Comparison of ENCODE assay signal across 15 cellular contexts in genomic region chr1:172647110-172647564, GRCh38. TPM values are rescaled to one million over a fixed set of nuclear protein-coding genes. Genes with fewer than 3 reads are reported as not detected.
DNase-seq lines count a peak whose midpoint lies in the region; ATAC-seq and TF ChIP-seq lines count a peak whose summit lies in the region.
"Had no signal": no experiment of that assay in that cellular context is flagged by ENCODE, and none has a peak within 500 bp of the region (broad histone marks: within the 10 kb centered on the region; RNA-seq: fewer than 3 reads in every experiment).

No MANE protein-coding gene starts in this region.

- H3K27me3 Mint-ChIP-seq in Calu3 (ENCODE audit: unreplicated experiment): no peaks in the 10 kb centered on the region

- no TSS peak for BruUV-seq in Calu3 (replicated peaks; lab: Mats Ljungman, UMichigan)

- CTCF ChIA-PET in Calu3 (lab: Charles Lee): no interaction called here

- no peak overlapping the region for H3K4me3 Mint-ChIP-seq in Calu3 (ENCODE audit: low read depth, unreplicated experiment)

- peaks cover 5% of the 10 kb centered on the region for H3K36me3 Mint-ChIP-seq in Calu3 (ENCODE audit: insufficient read depth, unreplicated experiment)

- H3K9me3 Mint-ChIP-seq in Calu3 (ENCODE audit: low read depth, unreplicated experiment): peaks cover 6% of the 10 kb centered on the region

- TF ChIP-seq CTCF in Calu3 (IDR thresholded peaks at IDR 0.05; ENCODE audit: unreplicated experiment): no peak

- intact Hi-C loops in Calu3 (cut with micrococcal nuclease; ENCODE audit: unreplicated experiment): no loop called here

- H3K4me1 Mint-ChIP-seq in Calu3 (ENCODE audit: low read depth, unreplicated experiment): peaks cover 34% of the 10 kb centered on the region

- DNase-seq in NK-92 treated with Interleukin-12 subunit alpha and Interleukin-12 subunit beta, amount 100 ng/mL, for 24 hours (lab: John Stamatoyannopoulos, UW): peak; percentile 64
- DNase-seq in NK-92 (lab: John Stamatoyannopoulos, UW; ENCODE audit: unreplicated experiment) (no peak), M059J (ENCODE audit: low read depth) (peak; percentile 42), NCI-H2227 treated with DMSO at 0.1 percent for 48 hours (lab: John Stamatoyannopoulos, UW) (no peak), Calu3 (no peak)
- DNase-seq in activated gamma-delta T cell treated with anti-CD3 and anti-CD28 coated beads, Interleukin-2, amount 50 U/mL, for 16 hours (ENCODE audit: low read depth): peak; percentile 42
- peak; percentile 42 for DNase-seq in stimulated activated CD8-positive, alpha-beta memory T cell treated with anti-CD3 and anti-CD28 coated beads, Interleukin-12 subunit alpha, Interleukin-12 subunit beta, amount 100 ng/mL, for 4 hours (ENCODE audit: low read depth)
- DNase-seq: caudate nucleus, islet precursor cell, NCI-H524 treated with DMSO at 0.1 percent for 48 hours, retina, T1000 had no signal

- no peak overlapping the region for H3K27ac Mint-ChIP-seq in Calu3 (ENCODE audit: unreplicated experiment)

- ATAC-seq in HG03571 (IDR thresholded peaks at IDR 0.05; ENCODE audit: unreplicated experiment): no peak
- ATAC-seq: HepG2 had no signal

RNA-seq across cellular contexts. Expression of gene FASLG, which starts 11.8 kb away (rescaled TPM):
- not detected in 2 replicates for total RNA-seq in M059J (2014; rRNA removed; shearing (Covaris generic))
- total RNA-seq in Calu3 (2022): not detected in 2 replicates
- total RNA-seq: HepG2, temporal lobe had no signal

Comparison
In these comparisons a context has a peak if more than half of its experiments do, and no peak if none do; other contexts are left out.
1. DNase-seq: peak in NK-92 treated with Interleukin-12 subunit alpha and Interleukin-12 subunit beta, amount 100 ng/mL, for 24 hours (single experiment), M059J (single experiment), activated gamma-delta T cell treated with anti-CD3 and anti-CD28 coated beads, Interleukin-2, amount 50 U/mL, for 16 hours (single experiment) and stimulated activated CD8-positive, alpha-beta memory T cell treated with anti-CD3 and anti-CD28 coated beads, Interleukin-12 subunit alpha, Interleukin-12 subunit beta, amount 100 ng/mL, for 4 hours (single experiment); none in NK-92 (single experiment), NCI-H2227 treated with DMSO at 0.1 percent for 48 hours (single experiment) and Calu3 (single experiment).